1 cellular context compared by ENCODE assay signal in the genomic region with DNA sequence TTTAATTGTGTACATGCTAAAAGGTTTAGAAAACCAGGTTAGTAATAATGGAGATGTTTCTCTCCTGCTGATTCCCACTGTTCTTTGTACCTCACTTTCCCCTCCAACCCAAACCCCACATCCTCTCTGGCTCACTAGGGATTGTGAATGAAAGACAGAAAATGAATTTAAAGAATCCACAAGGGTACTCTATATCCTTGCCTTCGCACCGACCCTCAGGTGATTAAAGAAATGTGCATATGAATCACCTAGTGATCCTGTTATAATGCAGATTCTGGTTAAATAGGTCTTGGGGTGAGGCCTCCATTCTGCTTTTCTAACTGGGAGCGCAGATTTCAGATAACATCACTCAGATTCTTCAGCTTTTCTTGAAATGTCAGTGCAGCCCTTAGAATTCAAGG.
TF ChIP-seq lines count a peak whose summit lies in the region.

No MANE protein-coding gene starts in this region.

TF ChIP-seq in GM23338, 12 proteins besides CTCF, POLR2A, EP300 and RAD21 (continued from another document):
- TF ChIP-seq ZNF462 (CRISPR knock-in tag; IDR thresholded peaks at IDR 0.05) = peak; percentile 66
- peak; percentile 74 for TF ChIP-seq POLR2AphosphoS5 (IDR thresholded peaks at IDR 0.05; ENCODE audit: low read depth)
- no peak for TF ChIP-seq ZNF331 (CRISPR knock-in tag; IDR thresholded peaks at IDR 0.05; ENCODE audit: low read depth)
- no peak for TF ChIP-seq ZNF114 (CRISPR knock-in tag; IDR thresholded peaks at IDR 0.05)
